1 cellular context compared by ENCODE assay signal in the genomic region with DNA sequence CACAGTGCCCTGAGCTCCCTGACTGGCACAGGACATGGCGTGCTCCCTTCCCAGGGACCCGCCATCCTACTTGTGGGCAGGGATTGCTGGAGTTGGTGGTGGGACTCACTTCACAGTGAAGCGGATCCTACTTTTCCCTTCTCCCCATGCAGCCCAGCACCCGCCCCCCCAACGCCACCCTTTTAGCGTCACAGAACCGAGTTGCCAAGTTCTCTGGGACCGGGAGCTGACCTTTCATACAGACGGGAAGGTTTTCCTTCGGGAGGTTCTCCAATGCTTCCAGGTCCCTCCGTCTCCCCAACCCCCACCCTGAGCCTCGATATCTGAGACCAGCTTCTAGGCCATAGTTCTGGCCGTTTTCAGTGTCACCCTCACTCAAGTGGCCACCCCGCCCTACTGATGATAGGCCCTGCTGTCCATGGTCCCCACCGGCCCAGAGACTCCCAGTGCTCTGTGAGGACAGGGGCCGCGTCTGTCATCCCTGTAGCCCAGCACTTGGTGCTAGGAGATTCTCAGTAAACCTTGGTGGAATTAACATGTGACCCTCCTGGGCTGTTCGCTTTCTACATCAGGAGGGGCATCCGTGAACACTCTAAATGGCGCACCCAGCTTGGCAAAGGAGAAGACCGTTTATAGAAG.
TF ChIP-seq lines count a peak whose summit lies in the region.

No MANE protein-coding gene starts in this region.

TF ChIP-seq in GM12878, 131 proteins besides CTCF, POLR2A, EP300 and RAD21:
- TF ChIP-seq EZH2 (IDR thresholded peaks at IDR 0.05; ENCODE audit: borderline replicate concordance, control insufficient read depth, low read depth, low read length) = no peak
- TF ChIP-seq, protein P1, sequence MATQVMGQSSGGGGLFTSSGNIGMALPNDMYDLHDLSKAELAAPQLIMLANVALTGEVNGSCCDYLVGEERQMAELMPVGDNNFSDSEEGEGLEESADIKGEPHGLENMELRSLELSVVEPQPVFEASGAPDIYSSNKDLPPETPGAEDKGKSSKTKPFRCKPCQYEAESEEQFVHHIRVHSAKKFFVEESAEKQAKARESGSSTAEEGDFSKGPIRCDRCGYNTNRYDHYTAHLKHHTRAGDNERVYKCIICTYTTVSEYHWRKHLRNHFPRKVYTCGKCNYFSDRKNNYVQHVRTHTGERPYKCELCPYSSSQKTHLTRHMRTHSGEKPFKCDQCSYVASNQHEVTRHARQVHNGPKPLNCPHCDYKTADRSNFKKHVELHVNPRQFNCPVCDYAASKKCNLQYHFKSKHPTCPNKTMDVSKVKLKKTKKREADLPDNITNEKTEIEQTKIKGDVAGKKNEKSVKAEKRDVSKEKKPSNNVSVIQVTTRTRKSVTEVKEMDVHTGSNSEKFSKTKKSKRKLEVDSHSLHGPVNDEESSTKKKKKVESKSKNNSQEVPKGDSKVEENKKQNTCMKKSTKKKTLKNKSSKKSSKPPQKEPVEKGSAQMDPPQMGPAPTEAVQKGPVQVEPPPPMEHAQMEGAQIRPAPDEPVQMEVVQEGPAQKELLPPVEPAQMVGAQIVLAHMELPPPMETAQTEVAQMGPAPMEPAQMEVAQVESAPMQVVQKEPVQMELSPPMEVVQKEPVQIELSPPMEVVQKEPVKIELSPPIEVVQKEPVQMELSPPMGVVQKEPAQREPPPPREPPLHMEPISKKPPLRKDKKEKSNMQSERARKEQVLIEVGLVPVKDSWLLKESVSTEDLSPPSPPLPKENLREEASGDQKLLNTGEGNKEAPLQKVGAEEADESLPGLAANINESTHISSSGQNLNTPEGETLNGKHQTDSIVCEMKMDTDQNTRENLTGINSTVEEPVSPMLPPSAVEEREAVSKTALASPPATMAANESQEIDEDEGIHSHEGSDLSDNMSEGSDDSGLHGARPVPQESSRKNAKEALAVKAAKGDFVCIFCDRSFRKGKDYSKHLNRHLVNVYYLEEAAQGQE (IDR thresholded peaks at IDR 0.05; ENCODE audit: low read depth, low read length) = peak; percentile 68; the same call in 1 of the 2 replicates
